19 cellular contexts compared by ENCODE assay signal in genomic region chr6:90303037-90303436, GRCh38.
"Had no signal": no experiment of that assay in that cellular context is flagged by ENCODE, and none has a peak within 500 bp of the region (broad histone marks: within the 10 kb centered on the region; RNA-seq: fewer than 3 reads in every experiment).

No MANE protein-coding gene starts in this region.

- H3K27ac Mint-ChIP-seq: activated CD4-positive, alpha-beta T cell treated with anti-CD3 and anti-CD28 coated beads for 36 hours; activated naive CD8-positive, alpha-beta T cell treated with anti-CD3 and anti-CD28 coated beads for 36 hours; activated T-helper 2 cell treated with anti-CD3 and anti-CD28 coated beads, Interferon-gamma antibody, Interleukin-2, Interleukin-4, amounts not matched to agents 10 μg/mL and 5 μg/mL and 100 μg/mL, durations not matched to agents 14 hours and 24 hours and 36 hours; endodermal cell; progenitor cell of endocrine pancreas; T-cell had no signal

- H3K4me1 Mint-ChIP-seq: immature natural killer cell had no signal

- H3K9me3 Mint-ChIP-seq: activated T-cell treated with anti-CD3 and anti-CD28 coated beads, Interleukin-2, amount 50 U/mL, for 4 hours; activated T-helper 2 cell treated with anti-CD3 and anti-CD28 coated beads, Interferon-gamma antibody, Interleukin-2, Interleukin-4, amounts not matched to agents 10 μg/mL and 5 μg/mL and 100 μg/mL, durations not matched to agents 14 hours and 24 hours and 36 hours; endodermal cell; immature natural killer cell; naive thymus-derived CD8-positive, alpha-beta T cell; T-cell had no signal

- ATAC-seq: activated CD4-positive, alpha-beta T cell treated with anti-CD3 and anti-CD28 coated beads for 36 hours; activated T-cell treated with anti-CD3 and anti-CD28 coated beads, Interleukin-2, amount 50 U/mL, for 4 hours; left lobe of liver; lower lobe of right lung; naive thymus-derived CD8-positive, alpha-beta T cell; T-cell had no signal

- H3K4me3 ChIP-seq: cardiac muscle cell, lower lobe of right lung had no signal

- H3K36me3 ChIP-seq: cardiac muscle cell, lower lobe of right lung had no signal

- H3K27me3 Mint-ChIP-seq: activated naive CD8-positive, alpha-beta T cell treated with anti-CD3 and anti-CD28 coated beads for 36 hours; naive thymus-derived CD8-positive, alpha-beta T cell had no signal

- H3K27me3 ChIP-seq: cardiac muscle cell had no signal

- H3K9me3 ChIP-seq: lower lobe of right lung had no signal

- H3K36me3 Mint-ChIP-seq: immature natural killer cell, T-cell had no signal

- H3K4me3 Mint-ChIP-seq: activated CD4-positive, alpha-beta T cell treated with anti-CD3 and anti-CD28 coated beads for 36 hours; activated naive CD8-positive, alpha-beta T cell treated with anti-CD3 and anti-CD28 coated beads for 36 hours; activated T-cell treated with anti-CD3 and anti-CD28 coated beads, Interleukin-2, amount 50 U/mL, for 4 hours; endodermal cell; immature natural killer cell; naive thymus-derived CD8-positive, alpha-beta T cell had no signal

- DNase-seq: activated CD4-positive, alpha-beta T cell treated with anti-CD3 and anti-CD28 coated beads for 36 hours; activated CD4-positive, alpha-beta T cell treated with anti-CD3 and anti-CD28 coated beads, Interleukin-2, amount 50 U/mL, for 4 hours; activated CD8-positive, alpha-beta memory T cell treated with anti-CD3 and anti-CD28 coated beads, Interleukin-2, amount 50 U/mL, for 48 hours; activated naive CD4-positive, alpha-beta T cell; activated naive CD8-positive, alpha-beta T cell treated with anti-CD3 and anti-CD28 coated beads for 36 hours; activated T-cell treated with anti-CD3 and anti-CD28 coated beads, Interleukin-2, amount 50 U/mL, for 4 hours; amniotic stem cell; cortex of kidney; endodermal cell; immature natural killer cell; lower lobe of right lung; naive thymus-derived CD8-positive, alpha-beta T cell; stimulated activated CD4-positive, alpha-beta T cell treated with anti-CD3 and anti-CD28 coated beads, Interleukin-4, amount 100 ng/mL, for 1 hour; stimulated activated naive CD4-positive, alpha-beta T cell treated with Interleukin-2 at 50 U/mL for 16 hours; T-cell had no signal

- H3K4me1 ChIP-seq: lower lobe of right lung had no signal

- H3K27ac ChIP-seq: cardiac muscle cell, lower lobe of right lung had no signal
